22 cellular contexts compared by ENCODE assay signal in the genomic region with DNA sequence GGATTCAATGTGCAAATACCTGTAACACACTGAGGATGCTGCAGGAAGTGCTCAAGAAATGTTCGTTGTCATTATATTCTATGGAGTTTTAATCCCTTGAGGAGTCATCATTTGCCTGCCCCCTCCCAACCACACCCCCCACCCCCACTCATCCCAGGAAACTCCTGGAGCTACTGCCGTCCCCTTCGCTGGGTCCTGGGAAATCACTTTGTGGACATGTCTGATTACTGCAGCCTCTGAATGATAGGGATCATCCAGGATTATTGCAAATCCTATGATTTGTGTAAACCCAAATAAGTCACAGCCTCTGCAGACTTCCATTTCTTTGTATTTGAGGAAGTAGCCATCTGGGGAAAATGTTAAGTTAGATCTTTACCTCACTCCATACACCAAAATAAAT.
DNase-seq lines count a peak whose midpoint lies in the region; ATAC-seq, FAIRE-seq and TF ChIP-seq lines count a peak whose summit lies in the region.
"Had no signal": no experiment of that assay in that cellular context is flagged by ENCODE, and none has a peak within 500 bp of the region (broad histone marks: within the 10 kb centered on the region; RNA-seq: fewer than 3 reads in every experiment).

No MANE protein-coding gene starts in this region.

- POLR2A ChIA-PET in HepG2 (lab: Yijun Ruan, JAX) = no interaction called here

- intact Hi-C loops in HepG2 (cut with micrococcal nuclease; ENCODE audit: unreplicated experiment) = no loop called here

- CTCF ChIA-PET in HepG2 (lab: Yijun Ruan, JAX; ENCODE audit: low intra/inter-chr PET ratio, low total read pairs) = no interaction called here

- no peak overlapping the region for H3K4me3 Mint-ChIP-seq in endodermal cell
- H3K4me3 Mint-ChIP-seq: CD14-positive monocyte; CD4-positive, alpha-beta memory T cell; CD4-positive, CD25-positive, alpha-beta regulatory T cell; CD8-positive, alpha-beta memory T cell had no signal

- H3K27me3 ChIP-seq in WERI-Rb-1 (ENCODE audit: insufficient read depth, low read depth, severe bottlenecking) = no peaks in the 10 kb centered on the region
- peaks cover 70% of the 10 kb centered on the region for H3K27me3 ChIP-seq in endodermal cell (ENCODE audit: control insufficient read depth, insufficient read depth, low read length, poor library complexity, severe bottlenecking)
- H3K27me3 ChIP-seq in HepG2 (ENCODE audit: control insufficient read depth in 1 of 2, insufficient read depth in 2 of 2, low read length in 2 of 2) = peaks cover 0 to 5% of the 10 kb centered on the region in 2 experiments; a peak in 1 of 5 replicates
- H3K27me3 ChIP-seq: BE2C, BLaER1 had no signal

- H3K4me1 Mint-ChIP-seq in endodermal cell = peaks cover 1% of the 10 kb centered on the region
- H3K4me1 Mint-ChIP-seq: CD14-positive monocyte; CD4-positive, alpha-beta memory T cell; CD4-positive, CD25-positive, alpha-beta regulatory T cell; CD8-positive, alpha-beta memory T cell had no signal

- H3K9me3 Mint-ChIP-seq in endodermal cell = no peaks in the 10 kb centered on the region
- H3K9me3 Mint-ChIP-seq: CD14-positive monocyte; CD4-positive, alpha-beta memory T cell; CD4-positive, CD25-positive, alpha-beta regulatory T cell; CD8-positive, alpha-beta memory T cell had no signal

- no peak for TF ChIP-seq POLR2A in HepG2 (IDR thresholded peaks at IDR 0.05; ENCODE audit: insufficient read depth in 1 of 2, low read depth in 2 of 2, low read length in 2 of 2)

- ATAC-seq in HepG2 (no peak), HG02852 (IDR thresholded peaks at IDR 0.05; ENCODE audit: unreplicated experiment) (no peak)

- no peaks in the 10 kb centered on the region for H3K79me2 ChIP-seq in HepG2 (ENCODE audit: insufficient read depth, low read length)

- FAIRE-seq in HepG2 (lab: Jason Lieb, UNC) = no peak
- FAIRE-seq: A204.1, D721Med, GM12891, GM19239 had no signal

- 88% methylated on average over 3 of the region's 3 CpGs; no CpG with 5 or more reads in 1 of the 2 experiments for WGBS in endodermal cell (ENCODE audit: insufficient coverage in 1 of 2, insufficient read length in 1 of 2), 2 experiments
- 39% methylated on average over 3 of the region's 3 CpGs for WGBS in HepG2 (ENCODE audit: low lambda C conversion rate)

- H3K4me3 ChIP-seq in WERI-Rb-1 (ENCODE audit: low read depth, low read length) (no peak overlapping the region), endodermal cell (ENCODE audit: low read length) (no peak overlapping the region), HepG2 (replicated peaks in 1 of 3; ENCODE audit: insufficient read depth in 1 of 3, low read depth in 2 of 3, low read length in 3 of 3) (no peak overlapping the region)
- H3K4me3 ChIP-seq: BLaER1 had no signal

- TF ChIP-seq CTCF in WERI-Rb-1 (IDR thresholded peaks at IDR 0.05; ENCODE audit: low read depth, low read length) (no peak), endodermal cell (conservative IDR thresholded peaks at IDR 0.05) (no peak), HepG2 (CRISPR knock-in tag; IDR thresholded peaks at IDR 0.05) (no peak)

- no peak overlapping the region for H3K4me2 ChIP-seq in HepG2 (ENCODE audit: low read depth, low read length)
- H3K4me2 ChIP-seq: BLaER1 had no signal

- TF ChIP-seq EP300 in HepG2 (IDR thresholded peaks at IDR 0.05; ENCODE audit: low read depth in 2 of 2, low read length in 2 of 2) (no peak), HepG2 (CRISPR knock-in tag; IDR thresholded peaks at IDR 0.05; ENCODE audit: borderline replicate concordance) (no peak)

- DNase-seq in NCI-H82 (lab: John Stamatoyannopoulos, UW) (peak; percentile 94), WERI-Rb-1 (peak; percentile 89), endodermal cell (peak; percentile 8), HepG2 (ENCODE audit: low spot score) (no peak)
- no peak for DNase-seq in activated CD8-positive, alpha-beta memory T cell treated with anti-CD3 and anti-CD28 coated beads for 24 hours
- DNase-seq: 8988T; ACHN; BE2C; C1 segment of cervical spinal cord; CD4-positive, alpha-beta memory T cell; CD4-positive, CD25-positive, alpha-beta regulatory T cell; CD8-positive, alpha-beta memory T cell; COR-L47; DMS79 treated with DMSO at 0.1 percent for 48 hours; GF-D8 had no signal

- no TSS peak for BruUV-seq in HepG2 (replicated peaks; lab: Mats Ljungman, UMichigan)

- no peak for TF ChIP-seq RAD21 in HepG2 (CRISPR knock-in tag; IDR thresholded peaks at IDR 0.05)

- peaks cover 78% of the 10 kb centered on the region for H3K27me3 Mint-ChIP-seq in endodermal cell (ENCODE audit: insufficient read depth)

- H4K20me1 ChIP-seq in HepG2 (ENCODE audit: insufficient read depth, low read length) = no peaks in the 10 kb centered on the region
- H4K20me1 ChIP-seq: BLaER1 had no signal

- no peak overlapping the region for H2AFZ ChIP-seq in HepG2 (ENCODE audit: low read length)

- H3K36me3 Mint-ChIP-seq in endodermal cell (ENCODE audit: low read depth) = no peaks in the 10 kb centered on the region
- H3K36me3 Mint-ChIP-seq: CD14-positive monocyte; CD4-positive, alpha-beta memory T cell; CD4-positive, CD25-positive, alpha-beta regulatory T cell; CD8-positive, alpha-beta memory T cell had no signal

- H3K36me3 ChIP-seq in WERI-Rb-1 = no peaks in the 10 kb centered on the region
- no peaks in the 10 kb centered on the region for H3K36me3 ChIP-seq in endodermal cell (ENCODE audit: control insufficient read depth, insufficient read depth, low read length)
- no peaks in the 10 kb centered on the region for H3K36me3 ChIP-seq in HepG2 (replicated peaks in 1 of 2; ENCODE audit: control insufficient read depth in 1 of 2, insufficient read depth in 2 of 2, low read length in 2 of 2)
- H3K36me3 ChIP-seq: BE2C, BLaER1 had no signal

- in situ Hi-C loops in HepG2 (cut with HindIII; ENCODE audit: extremely low pct_ligation_motif_present, low pct_unique_long_range_greater_than_20kb) = loop anchor here (25.0 kb wide), 2 partner anchors 363 to 463 kb away; no protein-coding TSS in a partner anchor

- no peak overlapping the region for H3K27ac Mint-ChIP-seq in endodermal cell
- H3K27ac Mint-ChIP-seq: CD14-positive monocyte; CD4-positive, alpha-beta memory T cell; CD4-positive, CD25-positive, alpha-beta regulatory T cell; CD8-positive, alpha-beta memory T cell had no signal

- H3K27ac ChIP-seq in WERI-Rb-1 (peak overlapping the region; percentile 32), endodermal cell (ENCODE audit: low read depth, low read length) (no peak overlapping the region), HepG2 (ENCODE audit: extremely low read length, insufficient read depth, low read length) (no peak overlapping the region)
- H3K27ac ChIP-seq: BLaER1 had no signal

- H3K4me1 ChIP-seq in endodermal cell (ENCODE audit: control insufficient read depth, insufficient read depth, low read length) (no peaks in the 10 kb centered on the region), HepG2 (ENCODE audit: insufficient read depth, low read length) (no peaks in the 10 kb centered on the region)
- H3K4me1 ChIP-seq: BE2C, BLaER1 had no signal

- H3K9me3 ChIP-seq in WERI-Rb-1 (ENCODE audit: severe bottlenecking) = peaks cover 5% of the 10 kb centered on the region
- no peaks in the 10 kb centered on the region for H3K9me3 ChIP-seq in endodermal cell (ENCODE audit: control insufficient read depth, low read length)
- no peaks in the 10 kb centered on the region for H3K9me3 ChIP-seq in HepG2 (ENCODE audit: low read length)
- H3K9me3 ChIP-seq: BE2C, BLaER1 had no signal

- H3K9ac ChIP-seq in endodermal cell (ENCODE audit: extremely low read depth, low read length, poor library complexity, severe bottlenecking) (no peak overlapping the region), HepG2 (ENCODE audit: insufficient read depth, low read depth, low read length) (no peak overlapping the region)
- H3K9ac ChIP-seq: BLaER1 had no signal

TF ChIP-seq in HepG2, 621 proteins besides CTCF, POLR2A, EP300 and RAD21 (continues in another document):
- no peak for TF ChIP-seq ZNF572 (CRISPR knock-in tag; IDR thresholded peaks at IDR 0.05)
- no peak for TF ChIP-seq GPBP1L1 (CRISPR knock-in tag; IDR thresholded peaks at IDR 0.05)
- TF ChIP-seq ZNF3 (CRISPR knock-in tag; IDR thresholded peaks at IDR 0.05) = no peak
- TF ChIP-seq ZXDC (CRISPR knock-in tag; IDR thresholded peaks at IDR 0.05) = no peak

Comparison
In these comparisons a context has a peak if more than half of its experiments do, and no peak if none do; other contexts are left out.
1. DNase-seq: peak in NCI-H82 (single experiment), WERI-Rb-1 (single experiment) and endodermal cell (single experiment); none in HepG2 (single experiment) and activated CD8-positive, alpha-beta memory T cell treated with anti-CD3 and anti-CD28 coated beads for 24 hours (single experiment).